In the genomic region with DNA sequence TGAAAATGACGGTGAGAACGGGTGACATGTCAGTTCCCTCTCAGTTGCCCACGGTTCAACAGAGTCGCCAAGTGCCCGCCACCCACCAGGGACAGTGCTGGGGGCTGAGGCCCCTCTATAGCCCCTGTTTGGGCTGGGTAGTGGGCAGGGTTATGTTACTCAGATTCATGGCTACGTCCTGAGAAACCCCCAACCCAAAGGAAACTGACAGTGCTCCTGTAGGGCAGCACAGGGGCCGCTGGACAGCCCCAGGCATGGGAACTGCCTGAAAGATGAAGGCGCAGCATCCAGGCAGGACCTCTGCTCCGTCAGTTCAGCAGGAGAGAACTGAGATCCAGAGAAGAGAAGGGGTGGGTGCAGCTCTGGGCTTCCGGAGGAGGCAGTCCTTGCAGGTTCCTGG, we compare ENCODE assay signal across 9 cellular contexts.
"Had no signal": no experiment of that assay in that cellular context is flagged by ENCODE, and none has a peak within 500 bp of the region (broad histone marks: within the 10 kb centered on the region; RNA-seq: fewer than 3 reads in every experiment).

No MANE protein-coding gene starts in this region.

- DNase-seq: GM23248, GOT3, H7, HFFc6, KBM-7 had no signal

- H3K27ac ChIP-seq: GM23248, HL-60 had no signal

- H3K4me3 Mint-ChIP-seq: HFFc6, IgD-negative memory B cell had no signal

- H3K9me3 Mint-ChIP-seq: HFFc6, IgD-negative memory B cell had no signal

- H3K36me3 ChIP-seq: HAP-1 had no signal

- H3K4me3 ChIP-seq: GM23248, HAP-1 had no signal

- H3K27ac Mint-ChIP-seq: HFFc6, IgD-negative memory B cell had no signal

- H3K9me3 ChIP-seq: HAP-1 had no signal

- H3K36me3 Mint-ChIP-seq: IgD-negative memory B cell had no signal

- FAIRE-seq: HepG2 had no signal

- H3K4me1 ChIP-seq: HAP-1 had no signal
